Comparison of ENCODE assay signal across 10 cellular contexts in the genomic region with DNA sequence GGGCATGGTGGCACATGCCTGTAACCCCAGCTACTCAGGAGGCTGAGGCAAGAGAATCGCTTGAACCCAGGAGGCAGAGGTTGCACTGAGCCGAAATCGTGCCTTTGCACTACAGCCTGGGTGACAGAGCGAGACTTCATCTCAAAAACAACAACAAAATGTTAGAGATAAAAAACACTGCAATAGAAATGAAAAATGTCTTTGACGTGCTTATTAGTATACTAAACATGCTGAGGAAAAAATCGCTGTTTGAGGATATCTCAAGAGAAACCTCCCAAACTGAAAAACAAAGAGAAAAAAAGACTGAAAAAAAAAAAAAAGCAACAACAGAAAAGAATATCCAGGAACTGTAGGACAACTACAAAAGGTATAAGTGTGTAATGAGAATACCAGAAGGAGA.
"Had no signal": no experiment of that assay in that cellular context is flagged by ENCODE, and none has a peak within 500 bp of the region (broad histone marks: within the 10 kb centered on the region; RNA-seq: fewer than 3 reads in every experiment).

No MANE protein-coding gene starts in this region.

- H3K9ac ChIP-seq: KMS-11 had no signal

- H3K4me1 Mint-ChIP-seq: GM23338, H9 had no signal

- H3K27ac ChIP-seq: HL-60, KMS-11 had no signal

- H3K27ac Mint-ChIP-seq: GM23338, H9, HFFc6 had no signal

- FAIRE-seq: H1, H54 had no signal

- H3K4me3 Mint-ChIP-seq: GM23338, H9, HFFc6 had no signal

- DNase-seq: H9, HCEC 1CT, HFFc6, IMR-90, KBM-7 had no signal

- H3K4me3 ChIP-seq: GM23338 had no signal

- ATAC-seq: GM23338 had no signal

- H3K4me2 ChIP-seq: GM23338, KMS-11 had no signal
